13 cellular contexts compared by ENCODE assay signal in genomic region chr3:102178817-102179216, GRCh38.
DNase-seq lines count a peak whose midpoint lies in the region; ATAC-seq and TF ChIP-seq lines count a peak whose summit lies in the region.
"Had no signal": no experiment of that assay in that cellular context is flagged by ENCODE, and none has a peak within 500 bp of the region (broad histone marks: within the 10 kb centered on the region; RNA-seq: fewer than 3 reads in every experiment).

No MANE protein-coding gene starts in this region.

- DNase-seq in EH (ENCODE audit: low read depth): peak; percentile 45
- no peak for DNase-seq in SK-N-SH
- DNase-seq in SIG-M5 treated with dmso at 0.1 percent for 504 hours (lab: John Stamatoyannopoulos, UW; ENCODE audit: unreplicated experiment): no peak
- no peak for DNase-seq in effector memory CD8-positive, alpha-beta T cell
- DNase-seq: activated CD4-positive, alpha-beta T cell treated with anti-CD3 and anti-CD28 coated beads, Interleukin-2, amount 50 U/mL, for 48 hours; H7; NCI-H226; stimulated activated CD4-positive, alpha-beta T cell treated with anti-CD3 and anti-CD28 coated beads, Interleukin-2, amount 100 ng/mL, for 48 hours had no signal

- TF ChIP-seq CTCF in SK-N-SH (IDR thresholded peaks at IDR 0.05) (no peak), gastroesophageal sphincter (IDR thresholded peaks at IDR 0.05) (no peak)

- no peaks in the 10 kb centered on the region for H3K36me3 ChIP-seq in SK-N-SH (replicated peaks in 1 of 2; ENCODE audit: control insufficient read depth in 1 of 2, insufficient read depth in 2 of 2, low read length in 1 of 2)
- no peaks in the 10 kb centered on the region for H3K36me3 ChIP-seq in gastroesophageal sphincter
- no peaks in the 10 kb centered on the region for H3K36me3 ChIP-seq in subcutaneous abdominal adipose tissue (ENCODE audit: control insufficient read depth in 5 of 5, insufficient read depth in 5 of 5, low read length in 5 of 5)

- no peaks in the 10 kb centered on the region for H3K9me2 ChIP-seq in SK-N-SH

- peak overlapping the region; percentile 75; the same call in 1 of the 2 replicates for H3K9ac ChIP-seq in SK-N-SH
- H3K9ac ChIP-seq in subcutaneous abdominal adipose tissue (ENCODE audit: low read length in 5 of 5): no peak overlapping the region

- H3F3A ChIP-seq in SK-N-SH (replicated peaks; ENCODE audit: insufficient read depth): peaks cover 36% of the 10 kb centered on the region

- H3K27ac ChIP-seq in SK-N-SH (ENCODE audit: low read depth in 2 of 2, low read length in 1 of 2): peak overlapping the region; percentile 90 to 95; a peak in 3 of 4 replicates
- H3K27ac ChIP-seq in gastroesophageal sphincter: peak overlapping the region; percentile 56 to 73 (median 65)
- peak overlapping the region; percentile 92 for H3K27ac ChIP-seq in subcutaneous abdominal adipose tissue (ENCODE audit: low read depth, low read length)

- H3K4me2 ChIP-seq in SK-N-SH: peak overlapping the region; percentile 63; the same call in 1 of the 2 replicates

- no peak for ATAC-seq in gastroesophageal sphincter
- ATAC-seq in HG03521 (IDR thresholded peaks at IDR 0.05; ENCODE audit: unreplicated experiment): no peak
- no peak for ATAC-seq in HG02840 (IDR thresholded peaks at IDR 0.05; ENCODE audit: low FRiP score, unreplicated experiment)
- ATAC-seq in effector memory CD8-positive, alpha-beta T cell (replicated peaks): no peak
- ATAC-seq: K562 had no signal

- H3K27me3 Mint-ChIP-seq in effector memory CD8-positive, alpha-beta T cell: peaks cover 0 to 12% of the 10 kb centered on the region in 2 donors

- H3K79me2 ChIP-seq in SK-N-SH (ENCODE audit: insufficient read depth): no peaks in the 10 kb centered on the region

- H3K4me1 Mint-ChIP-seq in effector memory CD8-positive, alpha-beta T cell (ENCODE audit: low read depth in 2 of 2): no peaks in the 10 kb centered on the region

- H4K20me1 ChIP-seq in SK-N-SH (ENCODE audit: insufficient read depth): no peaks in the 10 kb centered on the region

- H3K27me3 ChIP-seq in SK-N-SH (ENCODE audit: insufficient read depth) (no peaks in the 10 kb centered on the region), gastroesophageal sphincter (no peaks in the 10 kb centered on the region), subcutaneous abdominal adipose tissue (ENCODE audit: control insufficient read depth in 5 of 5, insufficient read depth in 4 of 5, low read length in 5 of 5) (no peaks in the 10 kb centered on the region)

- H3K27ac Mint-ChIP-seq in effector memory CD8-positive, alpha-beta T cell: no peak overlapping the region

- TF ChIP-seq POLR2A in gastroesophageal sphincter (IDR thresholded peaks at IDR 0.05): no peak

- POLR2A ChIA-PET in SK-N-SH (lab: Yijun Ruan, JAX): no interaction called here

- TF ChIP-seq EP300 in SK-N-SH (IDR thresholded peaks at IDR 0.05; ENCODE audit: borderline replicate concordance in 1 of 2, low read depth in 1 of 2, low read length in 1 of 2): no peak
- no peak for TF ChIP-seq EP300 in gastroesophageal sphincter (IDR thresholded peaks at IDR 0.05)

- no peaks in the 10 kb centered on the region for H3K36me3 Mint-ChIP-seq in effector memory CD8-positive, alpha-beta T cell (ENCODE audit: insufficient read depth)

- H3K9me3 Mint-ChIP-seq in effector memory CD8-positive, alpha-beta T cell: no peaks in the 10 kb centered on the region

- CTCF ChIA-PET in SK-N-SH (lab: Yijun Ruan, JAX): interaction anchor here (0.7 to 1.5 kb wide), 2 partner anchors 46 to 338 kb away, joined by 3 to 5 read pairs; no protein-coding TSS in a partner anchor

- H3K4me3 Mint-ChIP-seq in effector memory CD8-positive, alpha-beta T cell: no peak overlapping the region

- H3K4me3 ChIP-seq in SK-N-SH (ENCODE audit: low read depth in 2 of 2, low read length in 1 of 2) (no peak overlapping the region), gastroesophageal sphincter (no peak overlapping the region), subcutaneous abdominal adipose tissue (ENCODE audit: low read depth in 1 of 5, low read length in 5 of 5) (no peak overlapping the region)
- H3K4me3 ChIP-seq: K562 had no signal

- no peaks in the 10 kb centered on the region for H3K9me3 ChIP-seq in SK-N-SH
- no peaks in the 10 kb centered on the region for H3K9me3 ChIP-seq in gastroesophageal sphincter
- H3K9me3 ChIP-seq in subcutaneous abdominal adipose tissue (ENCODE audit: control insufficient read depth in 5 of 5, low read length in 5 of 5): no peaks in the 10 kb centered on the region

- TF ChIP-seq RAD21 in SK-N-SH (IDR thresholded peaks at IDR 0.05; ENCODE audit: low read length): no peak

- no peak overlapping the region; the same call in 1 of the 2 replicates for H2AFZ ChIP-seq in SK-N-SH (ENCODE audit: low read depth)

- H3K4me1 ChIP-seq in SK-N-SH (ENCODE audit: control insufficient read depth in 1 of 2, insufficient read depth in 2 of 2, low read depth in 1 of 2, low read length in 1 of 2) (peaks cover 30 to 52% of the 10 kb centered on the region in 2 experiments), gastroesophageal sphincter (peaks cover 7 to 65% (median 31%) of the 10 kb centered on the region in 3 donors), subcutaneous abdominal adipose tissue (ENCODE audit: control insufficient read depth in 5 of 5, insufficient read depth in 5 of 5, low read length in 5 of 5) (peaks cover 7 to 44% (median 31%) of the 10 kb centered on the region in 5 donors)

TF ChIP-seq in SK-N-SH, 30 proteins besides CTCF, POLR2A, EP300 and RAD21:
- TF ChIP-seq RXRA (IDR thresholded peaks at IDR 0.05; ENCODE audit: borderline replicate concordance, low read depth) (0 out of 2 replicates have a peak, but pooled peaks have one; percentile 8), MAX (IDR thresholded peaks at IDR 0.05; ENCODE audit: low read depth) (no peak), ELF1 (IDR thresholded peaks at IDR 0.05) (no peak), CHD2 (IDR thresholded peaks at IDR 0.05; ENCODE audit: low read length, partially characterized antibody) (no peak)
